ENCODE assay signal across 8 cellular contexts in genomic region chr15:73972984-73973682, GRCh38. TPM values are rescaled to one million over a fixed set of nuclear protein-coding genes. Genes with fewer than 3 reads are reported as not detected.
DNase-seq lines count a peak whose midpoint lies in the region; ATAC-seq lines count a peak whose summit lies in the region.

No MANE protein-coding gene starts in this region.

- ATAC-seq in activated T-helper 17 cell treated with anti-CD3 and anti-CD28 coated beads, Interleukin-2, amount 50 U/mL, for 72 hours (replicated peaks) = peak; percentile 91
- ATAC-seq in HG02610 (IDR thresholded peaks at IDR 0.05; ENCODE audit: unreplicated experiment) = no peak

- no peak overlapping the region for H3K4me3 ChIP-seq in neuronal stem cell (ENCODE audit: low read length in 2 of 2)

- DNase-seq in Daoy (ENCODE audit: low read depth) (peak; percentile 86), LHCN-M2 (ENCODE audit: low read depth) (peak; percentile 82), RPMI8226 (peak; percentile 93), fibroblast of the conjunctiva (ENCODE audit: low read depth) (peak; percentile 74), neuronal stem cell (ENCODE audit: low spot score) (peak; percentile 84), stromal cell of bone marrow (ENCODE audit: low read depth) (peak; percentile 70)

- no peak overlapping the region for H3K14ac ChIP-seq in neuronal stem cell (ENCODE audit: low read length)

- peak overlapping the region; percentile 10 for H3K4me3 Mint-ChIP-seq in activated T-helper 17 cell treated with anti-CD3 and anti-CD28 coated beads, Interleukin-2, amount 50 U/mL, for 72 hours

- no peaks in the 10 kb centered on the region for H3K36me3 ChIP-seq in neuronal stem cell (replicated peaks in 1 of 2; ENCODE audit: control insufficient read depth in 2 of 2, insufficient read depth in 2 of 2, low read length in 2 of 2)

- peak overlapping the region; percentile 55 for H2BK15ac ChIP-seq in neuronal stem cell (ENCODE audit: low read length)

- H2AK5ac ChIP-seq in neuronal stem cell (ENCODE audit: low read depth, low read length) = peak overlapping the region; percentile 81

- no peak overlapping the region for H4K8ac ChIP-seq in neuronal stem cell (ENCODE audit: low read depth, low read length)

- no peak overlapping the region for H4K91ac ChIP-seq in neuronal stem cell (ENCODE audit: low read depth, low read length, poor library complexity)

- H3K4me2 ChIP-seq in neuronal stem cell (ENCODE audit: insufficient read depth, low read length, poor library complexity, severe bottlenecking) = peak overlapping the region; percentile 31

- no peak overlapping the region for H2BK12ac ChIP-seq in neuronal stem cell (ENCODE audit: low read length)

- H3K27ac ChIP-seq in neuronal stem cell (replicated peaks; ENCODE audit: low read length) = no peak overlapping the region

- H2BK120ac ChIP-seq in neuronal stem cell (ENCODE audit: low read depth, low read length) = no peak overlapping the region

- H3K27ac Mint-ChIP-seq in activated T-helper 17 cell treated with anti-CD3 and anti-CD28 coated beads, Interleukin-2, amount 50 U/mL, for 72 hours = no peak overlapping the region

- no peak overlapping the region for H2BK5ac ChIP-seq in neuronal stem cell (ENCODE audit: low read length)

- H3K9ac ChIP-seq in neuronal stem cell (ENCODE audit: low read depth, low read length, poor library complexity) = no peak overlapping the region

- peak overlapping the region; percentile 76 for H3K18ac ChIP-seq in neuronal stem cell (ENCODE audit: low read length)

- H3K23ac ChIP-seq in neuronal stem cell (ENCODE audit: low read depth, low read length, poor library complexity) = peak overlapping the region; percentile 69

- H3K4ac ChIP-seq in neuronal stem cell (ENCODE audit: low read length) = no peak overlapping the region

- H3K79me1 ChIP-seq in neuronal stem cell (ENCODE audit: low read depth, low read length) = peaks cover 2% of the 10 kb centered on the region

- no CpG with 5 or more reads among the region's 26 CpGs for WGBS in neuronal stem cell (ENCODE audit: extremely low coverage in 2 of 2, insufficient read length in 2 of 2, insufficient replicate concordance in 1 of 2), 2 donors

- H3K27me3 ChIP-seq in neuronal stem cell (ENCODE audit: control insufficient read depth in 3 of 3, insufficient read depth in 3 of 3, low read depth in 1 of 3, low read length in 3 of 3) = peaks cover 0 to 16% (median 2%) of the 10 kb centered on the region in 3 experiments

- peaks cover 0 to 1% of the 10 kb centered on the region in 2 donors for H3K9me3 ChIP-seq in neuronal stem cell (replicated peaks in 1 of 2; ENCODE audit: control insufficient read depth in 2 of 2, insufficient read depth in 1 of 2, low read depth in 1 of 2, low read length in 2 of 2)

- peak overlapping the region; percentile 96 for H2AFZ ChIP-seq in neuronal stem cell (ENCODE audit: low read length)

- peaks cover 3% of the 10 kb centered on the region for H3K4me1 Mint-ChIP-seq in activated T-helper 17 cell treated with anti-CD3 and anti-CD28 coated beads, Interleukin-2, amount 50 U/mL, for 72 hours

- H3K27me3 Mint-ChIP-seq in activated T-helper 17 cell treated with anti-CD3 and anti-CD28 coated beads, Interleukin-2, amount 50 U/mL, for 72 hours = peaks cover 16% of the 10 kb centered on the region

- no peaks in the 10 kb centered on the region for H3K9me3 Mint-ChIP-seq in activated T-helper 17 cell treated with anti-CD3 and anti-CD28 coated beads, Interleukin-2, amount 50 U/mL, for 72 hours

- H3K36me3 Mint-ChIP-seq in activated T-helper 17 cell treated with anti-CD3 and anti-CD28 coated beads, Interleukin-2, amount 50 U/mL, for 72 hours (ENCODE audit: low read depth) = no peaks in the 10 kb centered on the region

- H3K4me1 ChIP-seq in neuronal stem cell (ENCODE audit: control insufficient read depth in 2 of 2, insufficient read depth in 1 of 2, low read depth in 1 of 2, low read length in 2 of 2) = peaks cover 0 to 5% of the 10 kb centered on the region in 2 donors

RNA-seq across cellular contexts. Expression of gene STOML1, which starts 19.0 kb away (rescaled TPM):
- total RNA-seq in Daoy (2014; rRNA removed; shearing (Covaris generic)) = 14.1 and 19.9 TPM in 2 replicates
- 28.1 and 29.9 TPM in 2 replicates for total RNA-seq in LHCN-M2 (2014; rRNA removed)
- 29.7 TPM for polyA plus RNA-seq in LHCN-M2 (2012)
- 1 to 10 TPM; 4.8 to 7.3 TPM for total RNA-seq in activated T-helper 17 cell treated with anti-CD3 and anti-CD28 coated beads, Interleukin-2, amount 50 U/mL, for 72 hours
- polyA plus RNA-seq in neuronal stem cell (2013, experiment 1 of 2) = 2.2 TPM
- polyA plus RNA-seq in neuronal stem cell (2013, experiment 2 of 2) = 2.3 TPM

RNA-seq across cellular contexts. Expression of gene PML, which starts 21.4 kb away (rescaled TPM):
- 42.0 and 46.5 TPM in 2 replicates for total RNA-seq in Daoy (2014; rRNA removed; shearing (Covaris generic))
- total RNA-seq in LHCN-M2 (2014; rRNA removed) = 67.5 and 78.6 TPM in 2 replicates
- polyA plus RNA-seq in LHCN-M2 (2012) = 66.2 TPM
- total RNA-seq in activated T-helper 17 cell treated with anti-CD3 and anti-CD28 coated beads, Interleukin-2, amount 50 U/mL, for 72 hours = 10 to 100 TPM; 67.4 to 74.1 TPM
- 19.7 TPM for polyA plus RNA-seq in neuronal stem cell (2013, experiment 1 of 2)
- 20.5 TPM for polyA plus RNA-seq in neuronal stem cell (2013, experiment 2 of 2)

RNA-seq across cellular contexts. Expression of gene LOXL1, which starts 46.9 kb away (rescaled TPM):
- total RNA-seq in Daoy (2014; rRNA removed; shearing (Covaris generic)) = 125 and 161 TPM in 2 replicates
- total RNA-seq in LHCN-M2 (2014; rRNA removed) = 503 and 596 TPM in 2 replicates
- 384 TPM for polyA plus RNA-seq in LHCN-M2 (2012)
- 1 to 10 TPM; 3.4 TPM for total RNA-seq in activated T-helper 17 cell treated with anti-CD3 and anti-CD28 coated beads, Interleukin-2, amount 50 U/mL, for 72 hours
- polyA plus RNA-seq in neuronal stem cell (2013, experiment 1 of 2) = 67.0 TPM
- polyA plus RNA-seq in neuronal stem cell (2013, experiment 2 of 2) = 68.3 TPM

Comparison
In these comparisons a context has a peak if more than half of its experiments do, and no peak if none do; other contexts are left out.
1. RNA of gene LOXL1, which starts 46.9 kb away (total RNA-seq): 503 to 596 TPM in LHCN-M2 and 125 to 161 TPM in Daoy; 3.4 TPM in activated T-helper 17 cell treated with anti-CD3 and anti-CD28 coated beads, Interleukin-2, amount 50 U/mL, for 72 hours; every median in the first group is over 10 times any median in the second.
2. Peak in every context shown above with its lines, with median percentiles within 50 percentile points of each other: DNase-seq.